ENCODE assay signal across 26 cellular contexts in the genomic region with DNA sequence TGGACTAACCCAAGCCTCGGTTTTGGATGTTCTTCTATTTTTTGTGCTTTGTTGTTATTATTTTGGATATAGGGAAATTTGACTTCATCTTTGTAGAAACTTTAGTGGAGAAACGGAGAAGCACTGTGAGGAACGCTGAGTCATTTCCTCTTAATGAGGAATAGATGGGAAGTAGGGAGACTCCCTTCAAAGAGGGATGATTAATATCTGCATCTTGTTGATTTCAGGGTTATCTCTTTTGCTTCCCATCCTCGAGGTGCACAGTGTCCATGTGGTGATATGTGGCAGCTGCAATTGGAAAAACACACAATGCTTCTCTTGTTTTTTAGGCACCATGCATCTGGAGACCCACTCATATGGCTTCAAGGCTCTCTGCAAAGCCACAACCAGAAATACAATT.
"Had no signal": no experiment of that assay in that cellular context is flagged by ENCODE, and none has a peak within 500 bp of the region (broad histone marks: within the 10 kb centered on the region; RNA-seq: fewer than 3 reads in every experiment).

No MANE protein-coding gene starts in this region.

- ATAC-seq: activated naive CD8-positive, alpha-beta T cell treated with anti-CD3 and anti-CD28 coated beads, Interleukin-2, amount 50 U/mL, for 24 hours; activated T-cell treated with anti-CD3 and anti-CD28 coated beads, Interleukin-2, amount 50 U/mL, for 4 hours; SK-N-SH treated with all-trans-retinoic acid at 6 μM for 48 hours; T-cell; T-helper 17 cell had no signal

- H3K36me3 ChIP-seq: Peyer's patch had no signal

- DNase-seq: activated B cell treated with CpG ODN at 0.5 μM for 24 hours; activated CD4-positive, alpha-beta memory T cell treated with anti-CD3 and anti-CD28 coated beads for 36 hours; activated CD4-positive, alpha-beta T cell treated with anti-CD3 and anti-CD28 coated beads for 4 hours; activated CD4-positive, alpha-beta T cell treated with anti-CD3 and anti-CD28 coated beads, Interleukin-2, amount 50 U/mL, for 1 hour; activated CD4-positive, CD25-positive, alpha-beta regulatory T cell treated with anti-CD3 and anti-CD28 coated beads, Interleukin-2, amount 50 U/mL, for 72 hours; activated CD8-positive, alpha-beta memory T cell treated with anti-CD3 and anti-CD28 coated beads, Interleukin-2, amount 50 U/mL, for 4 hours; activated effector memory CD4-positive, alpha-beta T cell treated with Interleukin-2 at 50 U/mL for 16 hours; activated naive CD4-positive, alpha-beta T cell treated with anti-CD3 and anti-CD28 coated beads, Interleukin-2, amount 10 ng/mL, durations not matched to agents 7 days and 5 days; activated naive CD8-positive, alpha-beta T cell treated with anti-CD3 and anti-CD28 coated beads, Interleukin-2, amount 50 U/mL, for 24 hours; activated T-cell treated with anti-CD3 and anti-CD28 coated beads for 4 hours; activated T-cell treated with anti-CD3 and anti-CD28 coated beads, Interleukin-2, amount 50 U/mL, for 4 hours; anterior cingulate cortex; central memory CD4-positive, alpha-beta T cell; MM.1S; NCI-H1092; NCI-H1436 treated with DMSO at 0.1 percent for 48 hours; NCI-H1694 treated with DMSO at 0.1 percent for 48 hours; NCI-H2029; NCI-H345; NCI-H524 treated with DMSO at 0.1 percent for 48 hours; Peyer's patch; SHP77 treated with DMSO at 0.1 percent for 48 hours; T-cell; T-helper 17 cell had no signal

- H3K4me3 ChIP-seq: Peyer's patch had no signal

- H3K27me3 ChIP-seq: Peyer's patch had no signal

- H3K27ac ChIP-seq: Peyer's patch, VCaP had no signal

- H3K4me1 ChIP-seq: Peyer's patch had no signal

- H3K9me3 ChIP-seq: Peyer's patch had no signal
